ENCODE assay signal across 1 cellular context in the genomic region with DNA sequence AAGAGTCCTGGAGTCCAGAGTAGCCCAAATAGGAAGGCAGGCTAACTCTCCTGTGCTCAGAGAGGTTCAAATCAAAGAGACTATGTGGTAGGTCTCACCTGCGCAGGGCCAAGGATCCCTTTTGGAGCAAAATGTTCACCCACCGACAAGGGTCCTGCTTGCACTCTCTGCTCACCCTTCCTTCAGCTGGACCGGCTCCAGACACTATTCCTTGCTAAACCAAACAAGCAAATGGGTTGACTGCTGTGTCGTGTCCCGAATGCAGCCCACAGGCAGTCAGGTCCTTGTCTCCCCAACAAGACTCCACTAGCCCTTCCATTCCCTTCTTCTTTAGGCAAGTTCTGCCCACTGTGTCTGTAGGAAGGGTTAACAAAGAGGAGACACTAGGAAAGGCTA.
TF ChIP-seq lines count a peak whose summit lies in the region.

No MANE protein-coding gene starts in this region.

TF ChIP-seq in WTC11, 78 proteins besides CTCF, POLR2A, EP300 and RAD21 (continued from another document):
- TF ChIP-seq ESRRA (CRISPR knock-in tag; IDR thresholded peaks at IDR 0.05; ENCODE audit: borderline replicate concordance) (no peak), GABPB1 (CRISPR knock-in tag; IDR thresholded peaks at IDR 0.05) (no peak)
- TF ChIP-seq, protein P1, sequence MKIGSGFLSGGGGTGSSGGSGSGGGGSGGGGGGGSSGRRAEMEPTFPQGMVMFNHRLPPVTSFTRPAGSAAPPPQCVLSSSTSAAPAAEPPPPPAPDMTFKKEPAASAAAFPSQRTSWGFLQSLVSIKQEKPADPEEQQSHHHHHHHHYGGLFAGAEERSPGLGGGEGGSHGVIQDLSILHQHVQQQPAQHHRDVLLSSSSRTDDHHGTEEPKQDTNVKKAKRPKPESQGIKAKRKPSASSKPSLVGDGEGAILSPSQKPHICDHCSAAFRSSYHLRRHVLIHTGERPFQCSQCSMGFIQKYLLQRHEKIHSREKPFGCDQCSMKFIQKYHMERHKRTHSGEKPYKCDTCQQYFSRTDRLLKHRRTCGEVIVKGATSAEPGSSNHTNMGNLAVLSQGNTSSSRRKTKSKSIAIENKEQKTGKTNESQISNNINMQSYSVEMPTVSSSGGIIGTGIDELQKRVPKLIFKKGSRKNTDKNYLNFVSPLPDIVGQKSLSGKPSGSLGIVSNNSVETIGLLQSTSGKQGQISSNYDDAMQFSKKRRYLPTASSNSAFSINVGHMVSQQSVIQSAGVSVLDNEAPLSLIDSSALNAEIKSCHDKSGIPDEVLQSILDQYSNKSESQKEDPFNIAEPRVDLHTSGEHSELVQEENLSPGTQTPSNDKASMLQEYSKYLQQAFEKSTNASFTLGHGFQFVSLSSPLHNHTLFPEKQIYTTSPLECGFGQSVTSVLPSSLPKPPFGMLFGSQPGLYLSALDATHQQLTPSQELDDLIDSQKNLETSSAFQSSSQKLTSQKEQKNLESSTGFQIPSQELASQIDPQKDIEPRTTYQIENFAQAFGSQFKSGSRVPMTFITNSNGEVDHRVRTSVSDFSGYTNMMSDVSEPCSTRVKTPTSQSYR (CRISPR knock-in tag; IDR thresholded peaks at IDR 0.05): no peak
